ENCODE assay signal across 7 cellular contexts in genomic region chr1:226882631-226883409, GRCh38. TPM values are rescaled to one million over a fixed set of nuclear protein-coding genes. Genes with fewer than 3 reads are reported as not detected.
A peak's percentile ranks its signal among the peaks of the same experiment; 100 is the strongest.
DNase-seq lines count a peak whose midpoint lies in the region; ATAC-seq, FAIRE-seq and TF ChIP-seq lines count a peak whose summit lies in the region.

No MANE protein-coding gene starts in this region.

- H3K36me3 ChIP-seq in esophagus muscularis mucosa (peaks cover 15 to 96% (median 63%) of the 10 kb centered on the region in 4 donors), gastrocnemius medialis (peaks cover 0 to 25% of the 10 kb centered on the region in 2 donors)

- H3K4me3 ChIP-seq in esophagus muscularis mucosa (peak overlapping the region; percentile 13 to 44 (median 20)), gastrocnemius medialis (peak overlapping the region in 3 of 4 donors; percentile 7 to 32 (median 17))

- H3K9me3 ChIP-seq in esophagus muscularis mucosa (no peaks in the 10 kb centered on the region), gastrocnemius medialis (no peaks in the 10 kb centered on the region)

- 45% methylated on average over 9 of the region's 9 CpGs for WGBS in esophagus muscularis mucosa

- in situ Hi-C loops in gastrocnemius medialis (cut with MboI; ENCODE audit: low sequenced_read_pairs in 4 of 4), result no loop called here

- TF ChIP-seq CTCF in esophagus muscularis mucosa (IDR thresholded peaks at IDR 0.05), result no peak
- no peak for TF ChIP-seq CTCF in gastrocnemius medialis (IDR thresholded peaks at IDR 0.05 in 4 of 5, conservative IDR thresholded peaks at IDR 0.05 in 1 of 5)

- H3K4me1 ChIP-seq in esophagus muscularis mucosa (peaks cover 17 to 35% (median 24%) of the 10 kb centered on the region in 4 donors), gastrocnemius medialis (peaks cover 0 to 12% of the 10 kb centered on the region in 2 donors)

- H3K27me3 ChIP-seq in esophagus muscularis mucosa (no peaks in the 10 kb centered on the region), gastrocnemius medialis (no peaks in the 10 kb centered on the region)

- intact Hi-C loops in esophagus muscularis mucosa (cut with DNase I), result no loop called here
- intact Hi-C loops in gastrocnemius medialis (cut with DNase I; ENCODE audit: low total_unique reads), result no loop called here

- ATAC-seq in GM18873 (IDR thresholded peaks at IDR 0.05; ENCODE audit: low FRiP score, unreplicated experiment), result peak; percentile 97
- peak; percentile 95 for ATAC-seq in HG02798 (IDR thresholded peaks at IDR 0.05; ENCODE audit: poor library complexity, unreplicated experiment)
- peak in 1 of 2 donors; percentile 47 for ATAC-seq in gastrocnemius medialis

- H3K27ac ChIP-seq in esophagus muscularis mucosa (replicated peaks in 1 of 4) (peak overlapping the region; percentile 11 to 66 (median 48)), gastrocnemius medialis (peak overlapping the region; percentile 5 to 50 (median 20))

- DNase-seq in RCC 7860 (ENCODE audit: low spot score), result peak; percentile 48
- DNase-seq in esophagus muscularis mucosa (ENCODE audit: extremely low spot score), result no peak
- no peak for DNase-seq in gastrocnemius medialis
- DNase-seq in foreskin melanocyte, result no peak
- DNase-seq in activated gamma-delta T cell treated with Interleukin-2 at 50 U/mL for 16 hours, result no peak

- TF ChIP-seq POLR2A in esophagus muscularis mucosa (IDR thresholded peaks at IDR 0.05; ENCODE audit: low read depth) (no peak), gastrocnemius medialis (IDR thresholded peaks at IDR 0.05) (no peak)

- no peak for FAIRE-seq in RCC 7860 (lab: Jason Lieb, UNC)

- TF ChIP-seq EP300 in esophagus muscularis mucosa (IDR thresholded peaks at IDR 0.05), result no peak

RNA-seq across cellular contexts. Expression of gene PSEN2, which starts 12.4 kb away (rescaled TPM):
- total RNA-seq in esophagus muscularis mucosa, result 10 to 100 TPM; 37.8 to 56.9 (median 47.1) TPM
- 10 to 100 TPM; 24.8 to 41.4 (median 34.1) TPM for total RNA-seq in gastrocnemius medialis

RNA-seq across cellular contexts. Expression of gene COQ8A, which starts 57.3 kb away (rescaled TPM):
- total RNA-seq in esophagus muscularis mucosa (100 to 1,000 TPM in 1 of 4 donors, 10 to 100 TPM in 3; 73.1 to 118 (median 80.9) TPM), gastrocnemius medialis (1,000 to 10,000 TPM in 3 of 4 donors, 100 to 1,000 TPM in 1; 950 to 2,403 (median 1,384) TPM)

Comparison
In these comparisons a context has a peak if more than half of its experiments do, and no peak if none do; other contexts are left out.
1. RNA of gene COQ8A, which starts 57.3 kb away (total RNA-seq): 950 to 2,403 TPM in gastrocnemius medialis; 73.1 to 118 TPM in esophagus muscularis mucosa; every median in the first group is over 4 times any median in the second.